ENCODE assay signal across 1 cellular context in the genomic region with DNA sequence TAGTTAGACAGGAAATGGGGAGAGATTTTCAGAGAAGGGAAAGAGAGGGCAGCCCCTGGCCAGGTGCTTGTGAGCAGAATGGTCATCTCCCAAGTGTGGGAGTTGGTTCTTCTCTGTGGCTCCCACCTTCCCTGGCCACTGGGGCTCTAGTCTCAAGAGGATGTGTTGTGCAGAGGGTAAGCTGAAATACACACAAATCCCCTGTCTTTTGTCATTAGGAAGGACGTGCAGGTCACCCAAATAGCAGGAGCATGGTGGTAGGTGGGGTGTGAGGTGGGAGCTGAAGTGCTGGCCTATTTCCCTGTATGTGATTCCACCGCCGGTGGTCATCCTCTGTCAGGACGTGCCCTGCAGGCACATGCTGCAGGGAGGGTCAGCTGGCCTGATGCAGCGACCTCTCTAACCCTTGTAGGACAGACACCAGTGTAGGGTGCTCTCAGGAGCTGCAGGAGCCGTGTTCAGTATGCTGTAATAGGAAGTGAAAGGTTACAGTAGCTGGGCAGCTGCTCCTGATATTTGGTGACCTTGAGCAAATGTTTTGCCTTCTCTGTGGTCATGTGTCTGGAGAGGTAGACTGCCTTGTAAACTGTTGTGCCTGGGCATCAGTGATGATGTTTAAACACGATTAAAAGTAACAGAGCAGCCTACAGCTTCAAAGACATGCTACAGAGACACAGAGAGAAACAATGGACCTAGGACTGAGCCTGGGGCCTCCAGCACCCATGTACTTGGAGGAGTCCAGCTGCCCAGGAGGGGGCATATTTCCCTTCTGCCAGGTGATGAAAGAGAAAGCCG.
A peak's percentile ranks its signal among the peaks of the same experiment; 100 is the strongest.
TF ChIP-seq lines count a peak whose summit lies in the region.

No MANE protein-coding gene starts in this region.

TF ChIP-seq in HepG2, 621 proteins besides CTCF, POLR2A, EP300 and RAD21 (continued from another document and continues in another):
- TF ChIP-seq, protein P1, sequence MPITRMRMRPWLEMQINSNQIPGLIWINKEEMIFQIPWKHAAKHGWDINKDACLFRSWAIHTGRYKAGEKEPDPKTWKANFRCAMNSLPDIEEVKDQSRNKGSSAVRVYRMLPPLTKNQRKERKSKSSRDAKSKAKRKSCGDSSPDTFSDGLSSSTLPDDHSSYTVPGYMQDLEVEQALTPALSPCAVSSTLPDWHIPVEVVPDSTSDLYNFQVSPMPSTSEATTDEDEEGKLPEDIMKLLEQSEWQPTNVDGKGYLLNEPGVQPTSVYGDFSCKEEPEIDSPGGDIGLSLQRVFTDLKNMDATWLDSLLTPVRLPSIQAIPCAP (CRISPR knock-in tag; IDR thresholded peaks at IDR 0.05; ENCODE audit: low read depth), result no peak
- TF ChIP-seq RFX3 (CRISPR knock-in tag; IDR thresholded peaks at IDR 0.05) (no peak), USF2 (IDR thresholded peaks at IDR 0.05; ENCODE audit: low read depth, low read length) (peak; percentile 46; the same call in 1 of the 2 replicates), USF2 (CRISPR knock-in tag; IDR thresholded peaks at IDR 0.05; ENCODE audit: borderline replicate concordance) (peak; percentile 52; the same call in 1 of the 2 replicates), YY1 (IDR thresholded peaks at IDR 0.05; ENCODE audit: insufficient read depth, insufficient replicate concordance, low read depth, low read length) (no peak), DRAP1 (CRISPR knock-in tag; IDR thresholded peaks at IDR 0.05) (peak; percentile 78), MXD4 (CRISPR knock-in tag; IDR thresholded peaks at IDR 0.05) (peak; percentile 50; the same call in 1 of the 2 replicates), ZSCAN22 (CRISPR knock-in tag; IDR thresholded peaks at IDR 0.05) (no peak), ZNF609 (CRISPR knock-in tag; IDR thresholded peaks at IDR 0.05; ENCODE audit: borderline replicate concordance) (peak; percentile 88), SNAI1 (CRISPR knock-in tag; IDR thresholded peaks at IDR 0.05; ENCODE audit: borderline replicate concordance) (no peak), BCL6 (CRISPR knock-in tag; IDR thresholded peaks at IDR 0.05) (peak; percentile 91), KAT2B (IDR thresholded peaks at IDR 0.05; ENCODE audit: borderline replicate concordance, low read depth, low read length) (no peak), U2AF2 (IDR thresholded peaks at IDR 0.05; ENCODE audit: low read depth, low read length) (no peak), ZNF770 (CRISPR knock-in tag; IDR thresholded peaks at IDR 0.05) (no peak), ZNF432 (CRISPR knock-in tag; IDR thresholded peaks at IDR 0.05; ENCODE audit: borderline replicate concordance) (no peak), NFKB2 (CRISPR knock-in tag; IDR thresholded peaks at IDR 0.05; ENCODE audit: borderline replicate concordance) (no peak), SMC3 (IDR thresholded peaks at IDR 0.05; ENCODE audit: low read length) (peak; percentile 25; the same call in 1 of the 2 replicates), ZNF180 (CRISPR knock-in tag; IDR thresholded peaks at IDR 0.05; ENCODE audit: borderline replicate concordance, low read depth) (no peak), IKZF4 (CRISPR knock-in tag; IDR thresholded peaks at IDR 0.05; ENCODE audit: borderline replicate concordance, low read depth, not compliant biosample characterization) (no peak), MAZ (IDR thresholded peaks at IDR 0.05; ENCODE audit: borderline replicate concordance, low read depth, low read length) (no peak), MAZ (CRISPR knock-in tag; IDR thresholded peaks at IDR 0.05; ENCODE audit: low read depth) (peak; percentile 48; the same call in 1 of the 2 replicates), ARID2 (CRISPR knock-in tag; IDR thresholded peaks at IDR 0.05; ENCODE audit: borderline replicate concordance) (0 out of 2 replicates have a peak, but pooled peaks have one; percentile 90), PHF20 (CRISPR knock-in tag; IDR thresholded peaks at IDR 0.05) (peak; percentile 38; the same call in 1 of the 2 replicates), KDM5A (IDR thresholded peaks at IDR 0.05; ENCODE audit: borderline replicate concordance, low read length) (no peak), ZBTB1 (CRISPR knock-in tag; IDR thresholded peaks at IDR 0.05; ENCODE audit: borderline replicate concordance) (no peak), ATF7-NPFF (CRISPR knock-in tag; IDR thresholded peaks at IDR 0.05; ENCODE audit: low read depth) (no peak), FOXA3 (CRISPR knock-in tag; IDR thresholded peaks at IDR 0.05) (peak; percentile 78), CCDC6 (CRISPR knock-in tag; IDR thresholded peaks at IDR 0.05) (peak; percentile 70; the same call in 1 of the 2 replicates), ZNF367 (CRISPR knock-in tag; IDR thresholded peaks at IDR 0.05; ENCODE audit: borderline replicate concordance) (no peak), DZIP1 (CRISPR knock-in tag; IDR thresholded peaks at IDR 0.05) (no peak)
- TF ChIP-seq, protein P2, sequence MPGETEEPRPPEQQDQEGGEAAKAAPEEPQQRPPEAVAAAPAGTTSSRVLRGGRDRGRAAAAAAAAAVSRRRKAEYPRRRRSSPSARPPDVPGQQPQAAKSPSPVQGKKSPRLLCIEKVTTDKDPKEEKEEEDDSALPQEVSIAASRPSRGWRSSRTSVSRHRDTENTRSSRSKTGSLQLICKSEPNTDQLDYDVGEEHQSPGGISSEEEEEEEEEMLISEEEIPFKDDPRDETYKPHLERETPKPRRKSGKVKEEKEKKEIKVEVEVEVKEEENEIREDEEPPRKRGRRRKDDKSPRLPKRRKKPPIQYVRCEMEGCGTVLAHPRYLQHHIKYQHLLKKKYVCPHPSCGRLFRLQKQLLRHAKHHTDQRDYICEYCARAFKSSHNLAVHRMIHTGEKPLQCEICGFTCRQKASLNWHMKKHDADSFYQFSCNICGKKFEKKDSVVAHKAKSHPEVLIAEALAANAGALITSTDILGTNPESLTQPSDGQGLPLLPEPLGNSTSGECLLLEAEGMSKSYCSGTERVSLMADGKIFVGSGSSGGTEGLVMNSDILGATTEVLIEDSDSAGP (CRISPR knock-in tag; IDR thresholded peaks at IDR 0.05; ENCODE audit: borderline replicate concordance), result no peak
- TF ChIP-seq, protein P3, sequence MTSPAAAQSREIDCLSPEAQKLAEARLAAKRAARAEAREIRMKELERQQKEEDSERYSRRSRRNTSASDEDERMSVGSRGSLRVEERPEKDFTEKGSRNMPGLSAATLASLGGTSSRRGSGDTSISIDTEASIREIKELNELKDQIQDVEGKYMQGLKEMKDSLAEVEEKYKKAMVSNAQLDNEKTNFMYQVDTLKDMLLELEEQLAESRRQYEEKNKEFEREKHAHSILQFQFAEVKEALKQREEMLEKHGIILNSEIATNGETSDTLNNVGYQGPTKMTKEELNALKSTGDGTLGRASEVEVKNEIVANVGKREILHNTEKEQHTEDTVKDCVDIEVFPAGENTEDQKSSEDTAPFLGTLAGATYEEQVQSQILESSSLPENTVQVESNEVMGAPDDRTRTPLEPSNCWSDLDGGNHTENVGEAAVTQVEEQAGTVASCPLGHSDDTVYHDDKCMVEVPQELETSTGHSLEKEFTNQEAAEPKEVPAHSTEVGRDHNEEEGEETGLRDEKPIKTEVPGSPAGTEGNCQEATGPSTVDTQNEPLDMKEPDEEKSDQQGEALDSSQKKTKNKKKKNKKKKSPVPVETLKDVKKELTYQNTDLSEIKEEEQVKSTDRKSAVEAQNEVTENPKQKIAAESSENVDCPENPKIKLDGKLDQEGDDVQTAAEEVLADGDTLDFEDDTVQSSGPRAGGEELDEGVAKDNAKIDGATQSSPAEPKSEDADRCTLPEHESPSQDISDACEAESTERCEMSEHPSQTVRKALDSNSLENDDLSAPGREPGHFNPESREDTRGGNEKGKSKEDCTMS (CRISPR knock-in tag; conservative IDR thresholded peaks at IDR 0.05), result peak; percentile 31; the same call in 1 of the 2 replicates
- TF ChIP-seq, protein P4, sequence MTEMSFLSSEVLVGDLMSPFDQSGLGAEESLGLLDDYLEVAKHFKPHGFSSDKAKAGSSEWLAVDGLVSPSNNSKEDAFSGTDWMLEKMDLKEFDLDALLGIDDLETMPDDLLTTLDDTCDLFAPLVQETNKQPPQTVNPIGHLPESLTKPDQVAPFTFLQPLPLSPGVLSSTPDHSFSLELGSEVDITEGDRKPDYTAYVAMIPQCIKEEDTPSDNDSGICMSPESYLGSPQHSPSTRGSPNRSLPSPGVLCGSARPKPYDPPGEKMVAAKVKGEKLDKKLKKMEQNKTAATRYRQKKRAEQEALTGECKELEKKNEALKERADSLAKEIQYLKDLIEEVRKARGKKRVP (CRISPR knock-in tag; IDR thresholded peaks at IDR 0.05), result peak in 1 of 2 experiments; percentile 95; a peak in 2 of 4 replicates
- TF ChIP-seq, protein P5, sequence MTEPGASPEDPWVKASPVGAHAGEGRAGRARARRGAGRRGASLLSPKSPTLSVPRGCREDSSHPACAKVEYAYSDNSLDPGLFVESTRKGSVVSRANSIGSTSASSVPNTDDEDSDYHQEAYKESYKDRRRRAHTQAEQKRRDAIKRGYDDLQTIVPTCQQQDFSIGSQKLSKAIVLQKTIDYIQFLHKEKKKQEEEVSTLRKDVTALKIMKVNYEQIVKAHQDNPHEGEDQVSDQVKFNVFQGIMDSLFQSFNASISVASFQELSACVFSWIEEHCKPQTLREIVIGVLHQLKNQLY (CRISPR knock-in tag; IDR thresholded peaks at IDR 0.05), result peak; percentile 75; the same call in 1 of the 2 replicates
